Comparison of ENCODE assay signal across 31 cellular contexts in the genomic region with DNA sequence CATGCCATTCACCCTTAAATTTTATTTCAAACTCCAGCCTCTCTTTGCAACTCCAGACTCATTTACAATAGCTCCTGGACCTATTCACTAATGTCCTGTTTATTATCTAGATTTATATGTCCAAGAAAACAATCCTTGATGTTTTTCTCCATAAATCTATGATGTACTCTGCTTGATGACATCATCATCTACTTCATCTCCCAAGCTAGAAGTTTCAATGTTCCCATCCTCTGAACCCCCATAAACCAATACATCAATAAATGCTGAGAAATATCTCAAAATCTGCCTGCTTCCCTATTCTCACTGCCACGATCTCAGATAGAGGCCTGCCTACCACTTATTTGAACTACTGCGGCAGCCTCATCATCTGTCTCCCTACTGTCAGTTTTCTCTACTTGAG. TPM values are rescaled to one million over a fixed set of nuclear protein-coding genes. Genes with fewer than 3 reads are reported as not detected.
"Had no signal": no experiment of that assay in that cellular context is flagged by ENCODE, and none has a peak within 500 bp of the region (broad histone marks: within the 10 kb centered on the region; RNA-seq: fewer than 3 reads in every experiment).

No MANE protein-coding gene starts in this region.

- H3K36me3 ChIP-seq: neural progenitor cell, ovary, suprapubic skin, tibial artery, transverse colon, uterus had no signal

- H3K9me3 ChIP-seq: ovary, suprapubic skin, testis, tibial artery, transverse colon, upper lobe of right lung, uterus had no signal

- H3K4me1 ChIP-seq: uterus had no signal

- H2AFZ ChIP-seq: neural progenitor cell, parathyroid adenoma had no signal

- H3K4me2 ChIP-seq: neural progenitor cell, smooth muscle cell had no signal

- DNase-seq: natural killer cell; occipital lobe; ovary; posterior cingulate gyrus; psoas muscle; right cardiac atrium; spleen; stimulated activated CD4-positive, alpha-beta T cell treated with anti-CD3 and anti-CD28 coated beads, Interleukin-12 subunit alpha, Interleukin-12 subunit beta, amount 100 ng/mL, for 4 hours; stimulated activated CD4-positive, alpha-beta T cell treated with anti-CD3 and anti-CD28 coated beads, Interleukin-1b, Interleukin-23, amount 100 ng/mL, for 48 hours; stimulated activated CD4-positive, alpha-beta T cell treated with anti-CD3 and anti-CD28 coated beads, Interleukin-4, amount 100 ng/mL, for 1 hour; stimulated activated CD4-positive, alpha-beta T cell treated with anti-CD3 and anti-CD28 coated beads, Interleukin-4, amount 100 ng/mL, for 4 hours; stimulated activated CD8-positive, alpha-beta memory T cell treated with anti-CD3 and anti-CD28 coated beads, Interleukin-4, amount 100 ng/mL, for 48 hours; stimulated activated naive CD4-positive, alpha-beta T cell; stimulated activated naive CD8-positive, alpha-beta T cell treated with anti-CD3 and anti-CD28 coated beads, Interleukin-15, amount 100 ng/mL, for 72 hours; stimulated activated naive CD8-positive, alpha-beta T cell treated with anti-CD3 and anti-CD28 coated beads, Interleukin-15, Interleukin-2, amounts not matched to agents 100 U/mL and 50 U/mL, for 24 hours; substantia nigra; testis; tibial artery; transverse colon; upper lobe of right lung; uterus had no signal

- H3K27me3 ChIP-seq: neural progenitor cell, ovary, suprapubic skin, testis, tibial artery, transverse colon, upper lobe of right lung, uterus had no signal

- ATAC-seq: natural killer cell; psoas muscle; right cardiac atrium; sciatic nerve; stimulated activated memory B cell treated with anti-CD40 and anti-IgM and Interleukin-4, amounts not matched to agents 10 μg/mL and 1 μg/mL and 100 μg/mL, for 72 hours; stimulated activated naive CD8-positive, alpha-beta T cell treated with anti-CD3 and anti-CD28 coated beads, Interleukin-15, amount 100 ng/mL, for 72 hours; stimulated activated naive CD8-positive, alpha-beta T cell treated with anti-CD3 and anti-CD28 coated beads, Interleukin-15, Interleukin-2, amounts not matched to agents 100 U/mL and 50 U/mL, for 24 hours; upper lobe of right lung had no signal

- H3K9ac ChIP-seq: neural progenitor cell, parathyroid adenoma had no signal

- H3K27ac ChIP-seq: neural progenitor cell, ovary, parathyroid adenoma, psoas muscle, skin epidermis, spleen, suprapubic skin, testis, tibial artery, transverse colon, upper lobe of right lung, uterus had no signal

- H3K4me3 ChIP-seq: neural progenitor cell, ovary, psoas muscle, skin epidermis, smooth muscle cell, spleen, suprapubic skin, testis, tibial artery, transverse colon, upper lobe of right lung, uterus had no signal

RNA-seq across cellular contexts. Expression of a gene that starts 41.5 kb away (rescaled TPM):
- total RNA-seq: natural killer cell, osteoblast, sciatic nerve, smooth muscle cell, urinary bladder had no signal
- polyA plus RNA-seq: neural cell, psoas muscle, smooth muscle cell, spleen had no signal
